In the genomic region with DNA sequence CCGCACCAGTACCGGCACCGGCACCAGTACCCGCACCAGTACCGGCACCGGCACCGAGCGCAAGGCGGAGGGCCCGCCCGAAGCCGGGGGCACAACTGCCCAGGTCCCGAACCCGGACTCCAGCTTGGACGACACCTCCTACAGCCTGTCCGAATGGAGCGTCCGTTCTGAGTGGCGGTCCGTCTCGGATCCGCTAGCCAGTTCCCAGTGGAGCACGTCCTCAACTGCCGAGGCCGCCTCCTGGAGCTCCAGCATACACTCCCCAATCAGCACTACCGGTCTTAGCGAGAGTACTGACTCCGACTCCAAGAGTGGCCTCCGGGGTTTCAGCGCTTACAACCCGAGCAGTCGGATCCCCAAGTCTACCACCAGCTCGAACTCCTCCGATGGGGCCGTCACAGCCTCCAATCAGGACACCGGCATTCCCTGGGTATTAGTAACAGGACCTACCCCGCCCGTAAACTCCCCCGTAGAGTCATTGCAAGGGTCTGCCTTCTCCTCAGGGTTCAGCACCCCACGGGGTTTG, we compare ENCODE assay signal across 8 cellular contexts. TPM values are rescaled to one million over a fixed set of nuclear protein-coding genes. Genes with fewer than 3 reads are reported as not detected.
DNase-seq lines count a peak whose midpoint lies in the region; FAIRE-seq and TF ChIP-seq lines count a peak whose summit lies in the region.

No MANE protein-coding gene starts in this region.

- peaks cover 10% of the 10 kb centered on the region for H3K4me1 Mint-ChIP-seq in activated CD4-positive, alpha-beta memory T cell treated with anti-CD3 and anti-CD28 coated beads, Interleukin-2, amount 10 ng/mL, durations not matched to agents 7 days and 5 days

- H3K36me3 Mint-ChIP-seq in activated CD4-positive, alpha-beta memory T cell treated with anti-CD3 and anti-CD28 coated beads, Interleukin-2, amount 10 ng/mL, durations not matched to agents 7 days and 5 days (ENCODE audit: low read depth): no peaks in the 10 kb centered on the region

- H3K4me3 ChIP-seq in GM12865 (ENCODE audit: low read depth, low read length) (peak overlapping the region; percentile 51), HUES64 (ENCODE audit: low read length) (peak overlapping the region; percentile 74), suprapubic skin (peak overlapping the region; percentile 69)

- CTCF ChIA-PET in activated CD4-positive, alpha-beta memory T cell treated with anti-CD3 and anti-CD28 coated beads, Interleukin-2, amount 10 ng/mL, durations not matched to agents 7 days and 5 days (lab: Charles Lee): no interaction called here

- DNase-seq in GM12865 (ENCODE audit: low read depth) (no peak), erythroblast (lab: John Stamatoyannopoulos, UW) (peak; percentile 46 to 47), mucosa of gallbladder (ENCODE audit: low spot score) (peak; percentile 25), suprapubic skin (ENCODE audit: low spot score in 2 of 2) (peak; percentile 72 to 78), D721Med (ENCODE audit: insufficient read length, low spot score) (no peak), NCI-H2107 (lab: John Stamatoyannopoulos, UW) (no peak)
- peak; percentile 33 for DNase-seq in activated CD4-positive, alpha-beta memory T cell treated with anti-CD3 and anti-CD28 coated beads, Interleukin-2, amount 10 ng/mL, durations not matched to agents 7 days and 5 days

- H3K9me3 ChIP-seq in HUES64 (ENCODE audit: insufficient read depth, low read depth, low read length) (no peaks in the 10 kb centered on the region), suprapubic skin (no peaks in the 10 kb centered on the region)

- no peak for TF ChIP-seq POLR2A in erythroblast (IDR thresholded peaks at IDR 0.05; ENCODE audit: low read length)
- no peak for TF ChIP-seq POLR2A in suprapubic skin (IDR thresholded peaks at IDR 0.05)

- H3K4me3 Mint-ChIP-seq in activated CD4-positive, alpha-beta memory T cell treated with anti-CD3 and anti-CD28 coated beads, Interleukin-2, amount 10 ng/mL, durations not matched to agents 7 days and 5 days: peak overlapping the region; percentile 79

- no peaks in the 10 kb centered on the region for H3K4me1 ChIP-seq in HUES64 (ENCODE audit: insufficient read depth, low read length)
- H3K4me1 ChIP-seq in suprapubic skin: peaks cover 7% of the 10 kb centered on the region

- TF ChIP-seq EP300 in suprapubic skin (IDR thresholded peaks at IDR 0.05): no peak

- no peak overlapping the region for H3K9ac ChIP-seq in HUES64 (ENCODE audit: low read depth, low read length)

- POLR2A ChIA-PET in activated CD4-positive, alpha-beta memory T cell treated with anti-CD3 and anti-CD28 coated beads, Interleukin-2, amount 10 ng/mL, durations not matched to agents 7 days and 5 days (lab: Charles Lee): no interaction called here

- TF ChIP-seq CTCF in GM12865 (IDR thresholded peaks at IDR 0.05; ENCODE audit: insufficient read depth, low read depth, low read length, missing control alignments) (no peak), suprapubic skin (IDR thresholded peaks at IDR 0.05) (no peak), D721Med (IDR thresholded peaks at IDR 0.05; ENCODE audit: insufficient read depth, missing control alignments) (no peak)

- peak overlapping the region; percentile 59 for H3K27ac Mint-ChIP-seq in activated CD4-positive, alpha-beta memory T cell treated with anti-CD3 and anti-CD28 coated beads, Interleukin-2, amount 10 ng/mL, durations not matched to agents 7 days and 5 days

- no peaks in the 10 kb centered on the region for H3K9me3 Mint-ChIP-seq in activated CD4-positive, alpha-beta memory T cell treated with anti-CD3 and anti-CD28 coated beads, Interleukin-2, amount 10 ng/mL, durations not matched to agents 7 days and 5 days

- H3K27me3 Mint-ChIP-seq in activated CD4-positive, alpha-beta memory T cell treated with anti-CD3 and anti-CD28 coated beads, Interleukin-2, amount 10 ng/mL, durations not matched to agents 7 days and 5 days: no peaks in the 10 kb centered on the region

- FAIRE-seq in D721Med (lab: Jason Lieb, UNC): no peak

- under 1% methylated on average over 40 of the region's 40 CpGs for WGBS in HUES64
- WGBS in suprapubic skin: 54% methylated on average over 24 of the region's 40 CpGs

- H3K27ac ChIP-seq in HUES64 (ENCODE audit: low read depth, low read length): no peak overlapping the region
- H3K27ac ChIP-seq in suprapubic skin: peak overlapping the region; percentile 94

- H3K27me3 ChIP-seq in HUES64 (ENCODE audit: insufficient read depth, low read length): peaks cover 12% of the 10 kb centered on the region
- no peaks in the 10 kb centered on the region for H3K27me3 ChIP-seq in suprapubic skin

- H3K36me3 ChIP-seq in HUES64 (ENCODE audit: insufficient read depth, low read length) (no peaks in the 10 kb centered on the region), suprapubic skin (no peaks in the 10 kb centered on the region)

RNA-seq across cellular contexts. Expression of a gene that starts 0.9 kb away (rescaled TPM):
- polyA plus RNA-seq in HUES64 (2013, experiment 1 of 2): 2.5 TPM
- polyA plus RNA-seq in HUES64 (2013, experiment 2 of 2): 4.5 TPM
- 1 to 10 TPM; 2.5 to 6.5 TPM for total RNA-seq in activated CD4-positive, alpha-beta memory T cell treated with anti-CD3 and anti-CD28 coated beads, Interleukin-2, amount 10 ng/mL, durations not matched to agents 7 days and 5 days
- total RNA-seq in mucosa of gallbladder (126 TPM), suprapubic skin (100 to 1,000 TPM; 123 to 166 (median 132) TPM)

Comparison
In these comparisons a context has a peak if more than half of its experiments do, and no peak if none do; other contexts are left out.
1. DNase-seq: peak in activated CD4-positive, alpha-beta memory T cell treated with anti-CD3 and anti-CD28 coated beads, Interleukin-2, amount 10 ng/mL, durations not matched to agents 7 days and 5 days (single experiment), erythroblast (2 of 2), mucosa of gallbladder (single experiment) and suprapubic skin (2 of 2); none in GM12865 (single experiment), D721Med (single experiment) and NCI-H2107 (single experiment).
2. RNA of a gene that starts 0.9 kb away (total RNA-seq): 123 to 166 TPM in suprapubic skin and 126 TPM in mucosa of gallbladder (single experiment); 2.5 to 6.5 TPM in activated CD4-positive, alpha-beta memory T cell treated with anti-CD3 and anti-CD28 coated beads, Interleukin-2, amount 10 ng/mL, durations not matched to agents 7 days and 5 days; every median in the first group is over 10 times any median in the second.
3. Peak in every context shown above with its lines, with median percentiles within 50 percentile points of each other: H3K4me3 ChIP-seq.